14 cellular contexts compared by ENCODE assay signal in the genomic region with DNA sequence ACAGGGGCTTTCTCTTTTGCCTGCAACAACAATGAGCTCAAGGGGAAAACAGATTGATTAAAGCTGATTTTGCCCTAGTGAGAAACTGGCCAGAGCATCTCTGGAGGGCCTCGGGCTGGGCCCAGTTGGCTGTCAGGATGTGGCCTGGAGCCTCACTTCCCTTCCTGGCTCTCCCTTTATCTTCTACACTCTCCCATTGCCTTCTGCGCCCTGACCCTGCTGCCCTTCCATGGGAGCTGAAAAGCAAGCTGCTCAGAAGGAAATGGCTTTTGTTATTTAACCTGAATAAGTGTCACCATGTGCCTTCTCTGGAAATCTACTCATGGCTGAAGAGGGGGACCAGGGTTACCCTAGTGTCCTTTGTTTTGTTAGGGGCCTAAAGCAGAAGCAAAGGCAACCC.
"Had no signal": no experiment of that assay in that cellular context is flagged by ENCODE, and none has a peak within 500 bp of the region (broad histone marks: within the 10 kb centered on the region; RNA-seq: fewer than 3 reads in every experiment).

No MANE protein-coding gene starts in this region.

- H3K36me3 ChIP-seq: cardiac muscle cell, gastroesophageal sphincter, thoracic aorta had no signal

- H3K9me3 Mint-ChIP-seq: activated CD4-positive, alpha-beta memory T cell treated with anti-CD3 and anti-CD28 coated beads, Interleukin-2, amount 10 ng/mL, durations not matched to agents 7 days and 5 days; activated naive CD4-positive, alpha-beta T cell treated with anti-CD3 and anti-CD28 coated beads for 36 hours; memory B cell; stimulated activated naive CD8-positive, alpha-beta T cell treated with anti-CD3 and anti-CD28 coated beads, Interleukin-15, Interleukin-2, amounts not matched to agents 100 ng/mL and 50 ng/mL, for 24 hours had no signal

- H3K79me2 ChIP-seq: hepatocyte had no signal

- H3K4me2 ChIP-seq: hepatocyte had no signal

- H3K4me3 Mint-ChIP-seq: activated CD4-positive, alpha-beta memory T cell treated with anti-CD3 and anti-CD28 coated beads, Interleukin-2, amount 10 ng/mL, durations not matched to agents 7 days and 5 days; activated naive CD4-positive, alpha-beta T cell treated with anti-CD3 and anti-CD28 coated beads for 36 hours; memory B cell; stimulated activated naive CD8-positive, alpha-beta T cell treated with anti-CD3 and anti-CD28 coated beads, Interleukin-15, Interleukin-2, amounts not matched to agents 100 ng/mL and 50 ng/mL, for 24 hours had no signal

- H3K9me3 ChIP-seq: gastroesophageal sphincter, psoas muscle, thoracic aorta had no signal

- FAIRE-seq: colon had no signal

- H3K27me3 ChIP-seq: cardiac muscle cell, gastroesophageal sphincter, hepatocyte had no signal

- H3K27ac Mint-ChIP-seq: activated CD4-positive, alpha-beta memory T cell treated with anti-CD3 and anti-CD28 coated beads, Interleukin-2, amount 10 ng/mL, durations not matched to agents 7 days and 5 days; activated naive CD4-positive, alpha-beta T cell treated with anti-CD3 and anti-CD28 coated beads for 36 hours; memory B cell; stimulated activated naive CD8-positive, alpha-beta T cell treated with anti-CD3 and anti-CD28 coated beads, Interleukin-15, Interleukin-2, amounts not matched to agents 100 ng/mL and 50 ng/mL, for 24 hours had no signal

- H2AFZ ChIP-seq: hepatocyte had no signal

- H3K4me1 ChIP-seq: psoas muscle had no signal

- H3K36me3 Mint-ChIP-seq: memory B cell had no signal

- H3K27me3 Mint-ChIP-seq: stimulated activated naive CD8-positive, alpha-beta T cell treated with anti-CD3 and anti-CD28 coated beads, Interleukin-15, Interleukin-2, amounts not matched to agents 100 ng/mL and 50 ng/mL, for 24 hours had no signal

- H3K4me1 Mint-ChIP-seq: activated CD4-positive, alpha-beta memory T cell treated with anti-CD3 and anti-CD28 coated beads, Interleukin-2, amount 10 ng/mL, durations not matched to agents 7 days and 5 days; memory B cell had no signal

- H3K4me3 ChIP-seq: cardiac muscle cell, gastroesophageal sphincter, hepatocyte, psoas muscle, thoracic aorta had no signal

- H3K27ac ChIP-seq: cardiac muscle cell, gastroesophageal sphincter, psoas muscle, thoracic aorta had no signal

- DNase-seq: activated CD4-positive, alpha-beta memory T cell treated with anti-CD3 and anti-CD28 coated beads, Interleukin-2, amount 10 ng/mL, durations not matched to agents 7 days and 5 days; activated CD4-positive, CD25-positive, alpha-beta regulatory T cell treated with anti-CD3 and anti-CD28 coated beads, Interleukin-2, amount 50 U/mL, for 72 hours; activated CD8-positive, alpha-beta memory T cell treated with anti-CD3 and anti-CD28 coated beads, Interleukin-2, amount 50 U/mL, for 4 hours; activated naive CD4-positive, alpha-beta T cell treated with anti-CD3 and anti-CD28 coated beads for 36 hours; nucleus accumbens; psoas muscle; stimulated activated CD4-positive, alpha-beta T cell treated with anti-CD3 and anti-CD28 coated beads, Interleukin-4, amount 100 ng/mL, for 24 hours had no signal
